Comparison of ENCODE assay signal across 32 cellular contexts in genomic region chr5:68582284-68582683, GRCh38.
"Had no signal": no experiment of that assay in that cellular context is flagged by ENCODE, and none has a peak within 500 bp of the region (broad histone marks: within the 10 kb centered on the region; RNA-seq: fewer than 3 reads in every experiment).

No MANE protein-coding gene starts in this region.

- DNase-seq: Kasumi-1, MG63, MM.1S, MV-4-11, NCI-H1048, NCI-H1092, NCI-H1092 treated with DMSO at 0.1 percent for 48 hours, NCI-H1105, NCI-H1105 treated with DMSO at 0.1 percent for 48 hours, NCI-H1417 treated with DMSO at 0.1 percent for 48 hours, NCI-H1436, NCI-H1436 treated with DMSO at 0.1 percent for 48 hours, NCI-H146, NCI-H1694, NCI-H1694 treated with DMSO at 0.1 percent for 48 hours, NCI-H187 treated with DMSO at 0.1 percent for 48 hours, NCI-H1930, NCI-H2029, NCI-H2029 treated with DMSO at 0.1 percent for 48 hours, NCI-H2081, NCI-H2081 treated with DMSO at 0.1 percent for 48 hours, NCI-H2107, NCI-H2171, NCI-H2171 treated with DMSO at 0.1 percent for 48 hours, NCI-H2227 treated with DMSO at 0.1 percent for 48 hours, NCI-H226, NCI-H345, NCI-H446, NCI-H446 treated with DMSO at 0.1 percent for 48 hours, NCI-H510A, NCI-H510A treated with DMSO at 0.1 percent for 48 hours, NCI-H524 treated with DMSO at 0.1 percent for 48 hours had no signal

- H3K36me3 ChIP-seq: MG63 had no signal

- H3K4me3 ChIP-seq: MG63 had no signal

- H3K27me3 ChIP-seq: MG63 had no signal
